In genomic region chr2:27051902-27052645, GRCh38 we compare ENCODE assay signal across 8 cellular contexts. TPM values are rescaled to one million over a fixed set of nuclear protein-coding genes. Genes with fewer than 3 reads are reported as not detected.
DNase-seq lines count a peak whose midpoint lies in the region; ATAC-seq and TF ChIP-seq lines count a peak whose summit lies in the region.

No MANE protein-coding gene starts in this region.

- peaks cover 36% of the 10 kb centered on the region for H3K4me1 Mint-ChIP-seq in activated T-helper 1 cell treated with anti-CD3 and anti-CD28 coated beads, Interleukin-12 subunit alpha, Interleukin-12 subunit beta, Interleukin-2, Interleukin-4 antibody, amounts not matched to agents 30 ng/mL and 10 ng/mL and 1 ng/mL, durations not matched to agents 14 hours and 24 hours and 36 hours (ENCODE audit: low read depth)

- peaks cover 7% of the 10 kb centered on the region for H3K27me3 Mint-ChIP-seq in activated T-helper 1 cell treated with anti-CD3 and anti-CD28 coated beads, Interleukin-12 subunit alpha, Interleukin-12 subunit beta, Interleukin-2, Interleukin-4 antibody, amounts not matched to agents 30 ng/mL and 10 ng/mL and 1 ng/mL, durations not matched to agents 14 hours and 24 hours and 36 hours (ENCODE audit: insufficient read depth)

- intact Hi-C loops in activated T-helper 1 cell treated with anti-CD3 and anti-CD28 coated beads, Interleukin-12 subunit alpha, Interleukin-12 subunit beta, Interleukin-2, Interleukin-4 antibody, amounts not matched to agents 30 ng/mL and 10 ng/mL and 1 ng/mL, durations not matched to agents 14 hours and 24 hours and 36 hours (cut with micrococcal nuclease) = loop anchor here (1.0 to 5.0 kb wide), 10 partner anchors 19 to 707 kb away; partner anchors contain the start of genes CAD, EIF2B4, GTF3C2 and KHK
- intact Hi-C loops in heart left ventricle (cut with DNase I) = loop anchor here in 6 of 10 donors (1.0 to 5.0 kb wide), 6 partner anchors 19 to 35 kb away; partner anchors contain the start of genes KHK (in 3 of the 6) and OST4 (in 2 of the 6)
- intact Hi-C loops in posterior vena cava (cut with DNase I) = loop anchor here in 1 of 2 donors (2.0 kb wide), 1 partner anchor 35 kb away; the partner anchor contains the start of gene KHK

- peak; percentile 2 for ATAC-seq in HG03097 (IDR thresholded peaks at IDR 0.05; ENCODE audit: low FRiP score, unreplicated experiment)
- no peak for ATAC-seq in heart left ventricle
- ATAC-seq in GM18520 (IDR thresholded peaks at IDR 0.05; ENCODE audit: unreplicated experiment) = no peak
- no peak for ATAC-seq in HG03432 (IDR thresholded peaks at IDR 0.05; ENCODE audit: unreplicated experiment)

- TF ChIP-seq POLR2A in heart left ventricle (IDR thresholded peaks at IDR 0.05) = no peak

- peaks cover 30% of the 10 kb centered on the region for H3K36me3 Mint-ChIP-seq in activated T-helper 1 cell treated with anti-CD3 and anti-CD28 coated beads, Interleukin-12 subunit alpha, Interleukin-12 subunit beta, Interleukin-2, Interleukin-4 antibody, amounts not matched to agents 30 ng/mL and 10 ng/mL and 1 ng/mL, durations not matched to agents 14 hours and 24 hours and 36 hours (ENCODE audit: low read depth)

- no peak for TF ChIP-seq CTCF in heart left ventricle (IDR thresholded peaks at IDR 0.05)

- H3K9me3 ChIP-seq in heart left ventricle = no peaks in the 10 kb centered on the region

- peak overlapping the region; percentile 91 for H3K4me3 Mint-ChIP-seq in activated T-helper 1 cell treated with anti-CD3 and anti-CD28 coated beads, Interleukin-12 subunit alpha, Interleukin-12 subunit beta, Interleukin-2, Interleukin-4 antibody, amounts not matched to agents 30 ng/mL and 10 ng/mL and 1 ng/mL, durations not matched to agents 14 hours and 24 hours and 36 hours

- DNase-seq in CD1c-positive myeloid dendritic cell (ENCODE audit: extremely low spot score) (peak; percentile 6), heart left ventricle (peak in 3 of 5 donors; percentile 49 to 76 (median 51)), posterior vena cava (ENCODE audit: low spot score) (peak; percentile 87), GM19238 (ENCODE audit: insufficient read length, low spot score) (no peak)
- DNase-seq in activated T-helper 1 cell treated with anti-CD3 and anti-CD28 coated beads, Interleukin-12 subunit alpha, Interleukin-12 subunit beta, Interleukin-2, Interleukin-4 antibody, amounts not matched to agents 30 ng/mL and 10 ng/mL and 1 ng/mL, durations not matched to agents 14 hours and 24 hours and 36 hours (ENCODE audit: low spot score) = no peak

- no peaks in the 10 kb centered on the region for H3K9me3 Mint-ChIP-seq in activated T-helper 1 cell treated with anti-CD3 and anti-CD28 coated beads, Interleukin-12 subunit alpha, Interleukin-12 subunit beta, Interleukin-2, Interleukin-4 antibody, amounts not matched to agents 30 ng/mL and 10 ng/mL and 1 ng/mL, durations not matched to agents 14 hours and 24 hours and 36 hours

- H3K27ac ChIP-seq in heart left ventricle = peak overlapping the region; percentile 43 to 95 (median 90)

- H3K27ac Mint-ChIP-seq in activated T-helper 1 cell treated with anti-CD3 and anti-CD28 coated beads, Interleukin-12 subunit alpha, Interleukin-12 subunit beta, Interleukin-2, Interleukin-4 antibody, amounts not matched to agents 30 ng/mL and 10 ng/mL and 1 ng/mL, durations not matched to agents 14 hours and 24 hours and 36 hours = peak overlapping the region; percentile 79

- peaks cover 0 to 41% (median 34%) of the 10 kb centered on the region in 9 donors for H3K36me3 ChIP-seq in heart left ventricle

- 5 to 13% (median 8%) methylated on average over 8 to 24 of the region's 24 CpGs for WGBS in heart left ventricle, 4 donors

- H3K27me3 ChIP-seq in heart left ventricle = no peaks in the 10 kb centered on the region

- peak overlapping the region; percentile 73 to 97 (median 91) for H3K4me3 ChIP-seq in heart left ventricle

- H3K4me1 ChIP-seq in heart left ventricle = peaks cover 0 to 25% (median 12%) of the 10 kb centered on the region in 12 donors

RNA-seq across cellular contexts. Expression of gene AGBL5, which starts 0.6 kb away (rescaled TPM):
- total RNA-seq in activated T-helper 1 cell treated with anti-CD3 and anti-CD28 coated beads, Interleukin-12 subunit alpha, Interleukin-12 subunit beta, Interleukin-2, Interleukin-4 antibody, amounts not matched to agents 30 ng/mL and 10 ng/mL and 1 ng/mL, durations not matched to agents 14 hours and 24 hours and 36 hours = 12.3 and 13.8 TPM in 2 replicates
- total RNA-seq in heart left ventricle (10 to 100 TPM in 4 of 9 donors, 1 to 10 TPM in 5; 4.9 to 12.5 (median 9.9) TPM), posterior vena cava (10 to 100 TPM; 20.0 to 22.9 TPM)
- polyA plus RNA-seq in heart left ventricle = 1 to 10 TPM; 4.5 to 7.9 TPM

RNA-seq across cellular contexts. Expression of gene TMEM214, which starts 19.3 kb away (rescaled TPM):
- 97.5 and 98.1 TPM in 2 replicates for total RNA-seq in activated T-helper 1 cell treated with anti-CD3 and anti-CD28 coated beads, Interleukin-12 subunit alpha, Interleukin-12 subunit beta, Interleukin-2, Interleukin-4 antibody, amounts not matched to agents 30 ng/mL and 10 ng/mL and 1 ng/mL, durations not matched to agents 14 hours and 24 hours and 36 hours
- total RNA-seq in heart left ventricle (10 to 100 TPM; 18.3 to 58.0 (median 31.6) TPM), posterior vena cava (10 to 100 TPM; 68.0 to 69.8 TPM)
- polyA plus RNA-seq in heart left ventricle = 10 to 100 TPM; 27.4 to 57.0 TPM

RNA-seq across cellular contexts. Expression of gene OST4, which starts 19.4 kb away (rescaled TPM):
- total RNA-seq in activated T-helper 1 cell treated with anti-CD3 and anti-CD28 coated beads, Interleukin-12 subunit alpha, Interleukin-12 subunit beta, Interleukin-2, Interleukin-4 antibody, amounts not matched to agents 30 ng/mL and 10 ng/mL and 1 ng/mL, durations not matched to agents 14 hours and 24 hours and 36 hours = 322 and 332 TPM in 2 replicates
- total RNA-seq in heart left ventricle = 100 to 1,000 TPM; 215 to 466 (median 343) TPM
- 100 to 1,000 TPM; 335 to 517 TPM for polyA plus RNA-seq in heart left ventricle
- 100 to 1,000 TPM; 222 to 314 TPM for total RNA-seq in posterior vena cava

RNA-seq across cellular contexts. Expression of gene EMILIN1, which starts 26.3 kb away (rescaled TPM):
- total RNA-seq in activated T-helper 1 cell treated with anti-CD3 and anti-CD28 coated beads, Interleukin-12 subunit alpha, Interleukin-12 subunit beta, Interleukin-2, Interleukin-4 antibody, amounts not matched to agents 30 ng/mL and 10 ng/mL and 1 ng/mL, durations not matched to agents 14 hours and 24 hours and 36 hours = 1.1 and 1.5 TPM in 2 replicates
- total RNA-seq in heart left ventricle (10 to 100 TPM in 8 of 9 donors, 1 to 10 TPM in 1; 7.5 to 76.9 (median 16.3) TPM), posterior vena cava (100 to 1,000 TPM; 178 to 323 TPM)
- polyA plus RNA-seq in heart left ventricle = 10 to 100 TPM; 21.0 to 31.2 TPM

RNA-seq across cellular contexts. Expression of gene KHK, which starts 34.5 kb away (rescaled TPM):
- total RNA-seq in activated T-helper 1 cell treated with anti-CD3 and anti-CD28 coated beads, Interleukin-12 subunit alpha, Interleukin-12 subunit beta, Interleukin-2, Interleukin-4 antibody, amounts not matched to agents 30 ng/mL and 10 ng/mL and 1 ng/mL, durations not matched to agents 14 hours and 24 hours and 36 hours = 12.2 and 12.4 TPM in 2 replicates
- total RNA-seq in heart left ventricle = 1 to 10 TPM in 8 of 9 donors, under 1 TPM in 1; 0.89 to 3.9 (median 1.8) TPM
- polyA plus RNA-seq in heart left ventricle = 1 to 10 TPM; 1.3 to 2.0 TPM
- 1 to 10 TPM; 5.7 to 7.8 TPM for total RNA-seq in posterior vena cava

Comparison
In these comparisons a context has a peak if more than half of its experiments do, and no peak if none do; other contexts are left out.
1. DNase-seq: peak in CD1c-positive myeloid dendritic cell (single experiment), heart left ventricle (3 of 5) and posterior vena cava (single experiment); none in activated T-helper 1 cell treated with anti-CD3 and anti-CD28 coated beads, Interleukin-12 subunit alpha, Interleukin-12 subunit beta, Interleukin-2, Interleukin-4 antibody, amounts not matched to agents 30 ng/mL and 10 ng/mL and 1 ng/mL, durations not matched to agents 14 hours and 24 hours and 36 hours (single experiment) and GM19238 (single experiment).